ENCODE assay signal across 2 cellular contexts in genomic region chr3:13856006-13856405, GRCh38.
TF ChIP-seq lines count a peak whose summit lies in the region.

No MANE protein-coding gene starts in this region.

TF ChIP-seq in IMR-90, 13 proteins besides CTCF, POLR2A, EP300 and RAD21:
- no peak for TF ChIP-seq RFX5 (IDR thresholded peaks at IDR 0.05; ENCODE audit: low read depth, low read length)
- TF ChIP-seq CEBPB (IDR thresholded peaks at IDR 0.05; ENCODE audit: low read depth, low read length): no peak
- TF ChIP-seq USF2 (IDR thresholded peaks at IDR 0.05; ENCODE audit: low read depth, low read length): no peak
- no peak for TF ChIP-seq CHD1 (IDR thresholded peaks at IDR 0.05; ENCODE audit: low read depth, low read length)
- no peak for TF ChIP-seq ELK1 (IDR thresholded peaks at IDR 0.05; ENCODE audit: borderline replicate concordance, low read depth, low read length)
- no peak for TF ChIP-seq NFE2L2 (IDR thresholded peaks at IDR 0.05; ENCODE audit: low read depth, low read length)
TF ChIP-seq in IMR-90: peak in this region for 0.

TF ChIP-seq in GM23338, 12 proteins besides CTCF, POLR2A, EP300 and RAD21:
- TF ChIP-seq ETS1 (IDR thresholded peaks at IDR 0.05) (no peak), EZH2phosphoT487 (IDR thresholded peaks at IDR 0.05; ENCODE audit: unreplicated experiment) (no peak), NANOG (IDR thresholded peaks at IDR 0.05; ENCODE audit: borderline replicate concordance) (no peak), STAT1 (IDR thresholded peaks at IDR 0.05; ENCODE audit: unreplicated experiment) (no peak), CREB1 (CRISPR knock-in tag; IDR thresholded peaks at IDR 0.05; ENCODE audit: low read depth) (no peak), ZNF331 (CRISPR knock-in tag; IDR thresholded peaks at IDR 0.05; ENCODE audit: low read depth) (no peak), ZNF114 (CRISPR knock-in tag; IDR thresholded peaks at IDR 0.05) (no peak), JUNB (IDR thresholded peaks at IDR 0.05; ENCODE audit: unreplicated experiment) (no peak), REST (IDR thresholded peaks at IDR 0.05; ENCODE audit: unreplicated experiment) (no peak), ZNF462 (CRISPR knock-in tag; IDR thresholded peaks at IDR 0.05) (no peak), EZH2 (IDR thresholded peaks at IDR 0.05; ENCODE audit: low read depth, unreplicated experiment) (no peak), POLR2AphosphoS5 (IDR thresholded peaks at IDR 0.05; ENCODE audit: low read depth) (no peak)
